ENCODE assay signal across 1 cellular context in genomic region chr12:13171921-13172859, GRCh38.
TF ChIP-seq lines count a peak whose summit lies in the region.

No MANE protein-coding gene starts in this region.

TF ChIP-seq in HEK293T, 16 proteins besides CTCF, POLR2A, EP300 and RAD21:
- TF ChIP-seq ZNF384 (IDR thresholded peaks at IDR 0.05) (no peak), CTBP1 (IDR thresholded peaks at IDR 0.05; ENCODE audit: borderline replicate concordance) (no peak), L3MBTL2 (conservative IDR thresholded peaks at IDR 0.05) (no peak), SUZ12 (IDR thresholded peaks at IDR 0.05) (no peak), FOXK2 (IDR thresholded peaks at IDR 0.05) (no peak), FOXA1 (IDR thresholded peaks at IDR 0.05) (no peak), SP1 (IDR thresholded peaks at IDR 0.05) (no peak), NFRKB (IDR thresholded peaks at IDR 0.05) (no peak), BHLHE40 (IDR thresholded peaks at IDR 0.05; ENCODE audit: borderline replicate concordance) (no peak), ARNT (IDR thresholded peaks at IDR 0.05) (no peak)
- TF ChIP-seq, protein P1, sequence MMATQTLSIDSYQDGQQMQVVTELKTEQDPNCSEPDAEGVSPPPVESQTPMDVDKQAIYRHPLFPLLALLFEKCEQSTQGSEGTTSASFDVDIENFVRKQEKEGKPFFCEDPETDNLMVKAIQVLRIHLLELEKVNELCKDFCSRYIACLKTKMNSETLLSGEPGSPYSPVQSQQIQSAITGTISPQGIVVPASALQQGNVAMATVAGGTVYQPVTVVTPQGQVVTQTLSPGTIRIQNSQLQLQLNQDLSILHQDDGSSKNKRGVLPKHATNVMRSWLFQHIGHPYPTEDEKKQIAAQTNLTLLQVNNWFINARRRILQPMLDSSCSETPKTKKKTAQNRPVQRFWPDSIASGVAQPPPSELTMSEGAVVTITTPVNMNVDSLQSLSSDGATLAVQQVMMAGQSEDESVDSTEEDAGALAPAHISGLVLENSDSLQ (IDR thresholded peaks at IDR 0.05) = no peak
